ENCODE assay signal across 8 cellular contexts in genomic region chr22:32204856-32205722, GRCh38. TPM values are rescaled to one million over a fixed set of nuclear protein-coding genes. Genes with fewer than 3 reads are reported as not detected.
DNase-seq lines count a peak whose midpoint lies in the region; ATAC-seq lines count a peak whose summit lies in the region.

Gene RFPL2, minus strand, starts transcription at chr22:32205073. Its CDS starts 2,622 bp downstream, at chr22:32202451.

- in situ Hi-C loops in KBM-7 (cut with MboI; ENCODE audit: low pct_unique_long_range_greater_than_20kb, low sequenced_read_pairs): no loop called here

- no peaks in the 10 kb centered on the region for H3K9me3 Mint-ChIP-seq in activated T-cell treated with anti-CD3 and anti-CD28 coated beads, Interleukin-2, amount 50 U/mL, for 72 hours

- H3K4me1 Mint-ChIP-seq in activated T-cell treated with anti-CD3 and anti-CD28 coated beads, Interleukin-2, amount 50 U/mL, for 72 hours (ENCODE audit: low read depth): peaks cover 48% of the 10 kb centered on the region

- H3K27ac Mint-ChIP-seq in activated T-cell treated with anti-CD3 and anti-CD28 coated beads, Interleukin-2, amount 50 U/mL, for 72 hours: no peak within 1 kb of the TSS

- DNase-seq in Daoy (ENCODE audit: low read depth) (peak; percentile 93), NCI-H1694 treated with DMSO at 0.1 percent for 48 hours (lab: John Stamatoyannopoulos, UW) (peak; percentile 93), glomerular visceral epithelial cell (ENCODE audit: extremely low spot score) (peak; percentile 76), pons (ENCODE audit: low spot score) (peak; percentile 43), KBM-7 (no peak)
- peak; percentile 27 to 77 for DNase-seq in activated T-cell treated with anti-CD3 and anti-CD28 coated beads, Interleukin-2, amount 50 U/mL, for 72 hours
- DNase-seq in NK-92 treated with Interleukin-12 subunit alpha and Interleukin-12 subunit beta, amount 100 ng/mL, for 24 hours (lab: John Stamatoyannopoulos, UW): no peak

- peak; percentile 36 to 85 for ATAC-seq in activated T-cell treated with anti-CD3 and anti-CD28 coated beads, Interleukin-2, amount 50 U/mL, for 72 hours (replicated peaks in 1 of 2)
- ATAC-seq in HG03469 (IDR thresholded peaks at IDR 0.05; ENCODE audit: unreplicated experiment): no peak

- peak within 1 kb of the TSS; percentile 75 to 88 for H3K4me3 Mint-ChIP-seq in activated T-cell treated with anti-CD3 and anti-CD28 coated beads, Interleukin-2, amount 50 U/mL, for 72 hours

- H3K36me3 Mint-ChIP-seq in activated T-cell treated with anti-CD3 and anti-CD28 coated beads, Interleukin-2, amount 50 U/mL, for 72 hours (ENCODE audit: insufficient read depth in 2 of 2): no peaks in the 10 kb centered on the region

- peaks cover 19% of the 10 kb centered on the region for H3K27me3 Mint-ChIP-seq in activated T-cell treated with anti-CD3 and anti-CD28 coated beads, Interleukin-2, amount 50 U/mL, for 72 hours (ENCODE audit: low read depth)

RNA-seq across cellular contexts. Expression of gene RFPL2, which starts in this region (rescaled TPM):
- not detected in 2 replicates for total RNA-seq in Daoy (2014; rRNA removed; shearing (Covaris generic))
- total RNA-seq in activated T-cell treated with anti-CD3 and anti-CD28 coated beads, Interleukin-2, amount 50 U/mL, for 72 hours: under 1 TPM in 1 of 2 donors, not detected in 1; 0.50 TPM

Comparison
In these comparisons a context has a peak if more than half of its experiments do, and no peak if none do; other contexts are left out.
1. Peak in DNase-seq in Daoy; RNA of the gene not detected or under 1 TPM.
2. Peak in DNase-seq and ATAC-seq in activated T-cell treated with anti-CD3 and anti-CD28 coated beads, Interleukin-2, amount 50 U/mL, for 72 hours; RNA of the gene not detected or under 1 TPM.
3. DNase-seq: peak in NCI-H1694 treated with DMSO at 0.1 percent for 48 hours (single experiment), glomerular visceral epithelial cell (single experiment) and pons (single experiment); none in KBM-7 (single experiment) and NK-92 treated with Interleukin-12 subunit alpha and Interleukin-12 subunit beta, amount 100 ng/mL, for 24 hours (single experiment).